1 cellular context compared by ENCODE assay signal in the genomic region with DNA sequence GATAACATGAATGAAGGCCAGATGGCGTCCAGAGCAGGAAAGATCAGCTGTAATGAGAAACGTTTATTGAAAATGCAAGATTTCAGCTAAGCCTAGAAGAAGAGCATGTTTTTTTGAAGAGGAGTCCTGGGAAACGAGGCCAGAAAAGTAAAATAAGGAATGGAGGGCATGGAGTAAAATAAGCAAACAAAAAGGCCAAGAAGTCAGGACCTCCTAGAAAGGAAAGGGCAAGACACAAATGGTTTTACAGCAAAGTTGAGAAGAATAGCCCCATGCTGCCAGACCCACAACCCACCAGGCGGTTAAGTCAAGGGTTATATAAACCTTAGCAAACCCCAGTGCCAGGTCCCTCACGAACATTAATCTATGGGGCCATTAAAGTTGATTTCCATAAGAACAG.
TF ChIP-seq lines count a peak whose summit lies in the region.

No MANE protein-coding gene starts in this region.

TF ChIP-seq in GM23338, 12 proteins besides CTCF, POLR2A, EP300 and RAD21:
- no peak for TF ChIP-seq CREB1 (CRISPR knock-in tag; IDR thresholded peaks at IDR 0.05; ENCODE audit: low read depth)
TF ChIP-seq in GM23338: peak in this region for 0.
